1 cellular context compared by ENCODE assay signal in the genomic region with DNA sequence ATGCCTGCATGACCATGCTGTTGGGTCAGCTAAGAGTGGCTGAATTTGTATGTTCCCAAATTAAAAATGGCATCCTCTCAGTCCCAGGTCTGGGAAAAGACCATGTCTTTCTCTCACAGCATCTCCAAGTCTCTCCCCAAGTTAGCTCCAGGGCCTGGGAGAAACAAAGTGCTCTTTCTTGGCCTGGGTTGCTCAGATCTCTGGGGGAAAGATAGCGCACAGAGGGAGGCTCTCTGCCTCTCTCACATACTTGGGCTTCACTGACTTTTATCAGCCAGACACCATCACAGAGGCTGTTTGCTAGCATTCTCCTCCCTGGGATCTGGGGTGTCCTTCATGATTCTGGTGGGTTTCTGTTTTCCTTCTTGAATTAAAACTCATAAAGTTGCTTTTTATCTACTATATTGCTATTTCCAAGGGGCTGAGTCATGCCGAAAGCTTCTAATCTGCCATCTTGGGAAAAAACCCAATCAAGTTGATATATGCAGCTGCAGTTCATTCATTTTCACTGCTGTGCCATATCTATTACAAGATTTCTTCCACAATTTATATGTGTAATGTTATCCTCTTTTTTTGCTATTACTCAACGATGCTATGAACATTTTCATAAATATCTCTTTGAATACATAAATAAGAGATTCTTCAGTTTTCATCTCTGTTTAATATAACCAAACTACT.
TF ChIP-seq lines count a peak whose summit lies in the region.

No MANE protein-coding gene starts in this region.

TF ChIP-seq in H1, 55 proteins besides CTCF, POLR2A, EP300 and RAD21:
- TF ChIP-seq ASH2L (IDR thresholded peaks at IDR 0.05; ENCODE audit: low read length) = no peak
- TF ChIP-seq SRF (IDR thresholded peaks at IDR 0.05; ENCODE audit: low read depth, low read length) = no peak
- TF ChIP-seq, protein P1, sequence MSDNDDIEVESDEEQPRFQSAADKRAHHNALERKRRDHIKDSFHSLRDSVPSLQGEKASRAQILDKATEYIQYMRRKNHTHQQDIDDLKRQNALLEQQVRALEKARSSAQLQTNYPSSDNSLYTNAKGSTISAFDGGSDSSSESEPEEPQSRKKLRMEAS (IDR thresholded peaks at IDR 0.05) = no peak
- TF ChIP-seq RFX5 (IDR thresholded peaks at IDR 0.05; ENCODE audit: borderline replicate concordance, low read depth, low read length) = no peak
- TF ChIP-seq MAFK (IDR thresholded peaks at IDR 0.05; ENCODE audit: low read depth, low read length) = no peak
- no peak for TF ChIP-seq HDAC6 (IDR thresholded peaks at IDR 0.05; ENCODE audit: low read depth, low read length)
- TF ChIP-seq GTF2F1 (IDR thresholded peaks at IDR 0.05; ENCODE audit: borderline replicate concordance, low read depth, low read length) = no peak
- TF ChIP-seq KDM5A (IDR thresholded peaks at IDR 0.05; ENCODE audit: low read length) = no peak
- TF ChIP-seq, protein P2, sequence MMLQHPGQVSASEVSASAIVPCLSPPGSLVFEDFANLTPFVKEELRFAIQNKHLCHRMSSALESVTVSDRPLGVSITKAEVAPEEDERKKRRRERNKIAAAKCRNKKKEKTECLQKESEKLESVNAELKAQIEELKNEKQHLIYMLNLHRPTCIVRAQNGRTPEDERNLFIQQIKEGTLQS (IDR thresholded peaks at IDR 0.05; ENCODE audit: insufficient read depth, low read depth, low read length) = no peak
- no peak for TF ChIP-seq SIX5 (IDR thresholded peaks at IDR 0.05; ENCODE audit: low read depth, low read length)
- no peak for TF ChIP-seq BCL11A (IDR thresholded peaks at IDR 0.05; ENCODE audit: low read depth in 2 of 2, low read length in 2 of 2)
- no peak for TF ChIP-seq ZNF274 (IDR thresholded peaks at IDR 0.05; ENCODE audit: borderline replicate concordance, extremely low read depth, low read length)
- TF ChIP-seq TEAD4 (IDR thresholded peaks at IDR 0.05; ENCODE audit: low read depth, low read length) = no peak
- TF ChIP-seq SIN3A (conservative IDR thresholded peaks at IDR 0.05 in 1 of 2, IDR thresholded peaks at IDR 0.05 in 1 of 2; ENCODE audit: low read depth in 1 of 2, low read length in 2 of 2) = no peak
- TF ChIP-seq NRF1 (IDR thresholded peaks at IDR 0.05; ENCODE audit: low read depth, low read length) = no peak
- no peak for TF ChIP-seq CREB1 (IDR thresholded peaks at IDR 0.05)
- TF ChIP-seq JUN (IDR thresholded peaks at IDR 0.05; ENCODE audit: low read depth, low read length) = no peak
- no peak for TF ChIP-seq POLR2AphosphoS5 (IDR thresholded peaks at IDR 0.05; ENCODE audit: low read depth, low read length)
- TF ChIP-seq CTBP2 (IDR thresholded peaks at IDR 0.05; ENCODE audit: borderline replicate concordance, insufficient read depth, insufficient read length, low read length) = no peak
- no peak for TF ChIP-seq KDM4A (IDR thresholded peaks at IDR 0.05; ENCODE audit: low read depth, low read length, severe bottlenecking)
TF ChIP-seq in H1: peak in this region for 0.
